ENCODE assay signal across 22 cellular contexts in the genomic region with DNA sequence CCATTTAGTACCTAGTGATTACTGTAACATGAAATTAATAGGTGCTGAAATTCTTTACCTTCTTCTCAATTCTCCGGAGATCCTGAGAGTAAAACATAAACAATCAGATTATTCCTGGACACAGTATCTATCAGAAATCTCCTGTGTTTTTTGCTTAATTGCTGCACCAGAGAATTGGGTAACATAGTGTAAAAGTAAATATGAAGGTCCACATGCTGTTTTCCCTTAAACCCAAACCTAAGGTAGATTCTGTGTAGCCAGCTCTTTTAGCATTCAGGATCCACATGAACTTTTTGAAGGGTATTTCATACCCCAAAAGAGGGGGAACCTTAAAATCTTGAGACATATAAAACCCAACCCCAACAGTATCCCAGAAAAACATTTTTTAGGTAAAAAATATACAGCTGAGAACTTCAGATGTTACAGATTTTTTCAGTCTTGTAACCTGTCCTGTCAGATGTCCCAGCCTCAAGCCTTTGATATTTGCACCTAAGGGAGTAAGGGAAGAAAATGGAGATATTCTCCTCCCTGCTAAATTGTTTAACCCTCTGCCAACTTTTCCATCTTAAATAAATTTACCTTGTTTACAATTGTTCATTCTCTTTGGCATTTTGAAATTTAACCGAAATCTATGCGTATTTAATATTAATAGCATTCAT.
"Had no signal": no experiment of that assay in that cellular context is flagged by ENCODE, and none has a peak within 500 bp of the region (broad histone marks: within the 10 kb centered on the region; RNA-seq: fewer than 3 reads in every experiment).

No MANE protein-coding gene starts in this region.

- H3K27me3 Mint-ChIP-seq: effector memory CD8-positive, alpha-beta T cell; naive B cell had no signal

- H3K9me3 Mint-ChIP-seq: effector memory CD8-positive, alpha-beta T cell; endodermal cell; mesothelial cell of epicardium; naive B cell had no signal

- H3K27me3 ChIP-seq: esophagus squamous epithelium, gastrocnemius medialis, heart right ventricle had no signal

- FAIRE-seq: keratinocyte had no signal

- ATAC-seq: effector memory CD8-positive, alpha-beta T cell; esophagus mucosa; gastrocnemius medialis; heart right ventricle; left cardiac atrium; lower lobe of right lung; mucosa of descending colon had no signal

- H3K27ac Mint-ChIP-seq: effector memory CD8-positive, alpha-beta T cell; endodermal cell; mesothelial cell of epicardium; naive B cell had no signal

- DNase-seq: effector CD8-positive, alpha-beta T cell; effector memory CD8-positive, alpha-beta T cell; endodermal cell; erythroblast; esophagus squamous epithelium; foreskin fibroblast; foreskin melanocyte; gastrocnemius medialis; glutamatergic neuron; head of caudate nucleus; heart right ventricle; hippocampal formation; left cardiac atrium; left ventricle myocardium inferior; lower lobe of right lung; mesenchymal stem cell; mucosa of descending colon; naive B cell had no signal

- H3K4me3 ChIP-seq: coronary artery, esophagus squamous epithelium, gastrocnemius medialis, heart right ventricle, left ventricle myocardium inferior, lower lobe of right lung, mucosa of descending colon had no signal

- H3K4me3 Mint-ChIP-seq: effector memory CD8-positive, alpha-beta T cell; endodermal cell; mesothelial cell of epicardium; naive B cell had no signal

- H3K4me1 Mint-ChIP-seq: mesothelial cell of epicardium had no signal
